ENCODE assay signal across 9 cellular contexts in the genomic region with DNA sequence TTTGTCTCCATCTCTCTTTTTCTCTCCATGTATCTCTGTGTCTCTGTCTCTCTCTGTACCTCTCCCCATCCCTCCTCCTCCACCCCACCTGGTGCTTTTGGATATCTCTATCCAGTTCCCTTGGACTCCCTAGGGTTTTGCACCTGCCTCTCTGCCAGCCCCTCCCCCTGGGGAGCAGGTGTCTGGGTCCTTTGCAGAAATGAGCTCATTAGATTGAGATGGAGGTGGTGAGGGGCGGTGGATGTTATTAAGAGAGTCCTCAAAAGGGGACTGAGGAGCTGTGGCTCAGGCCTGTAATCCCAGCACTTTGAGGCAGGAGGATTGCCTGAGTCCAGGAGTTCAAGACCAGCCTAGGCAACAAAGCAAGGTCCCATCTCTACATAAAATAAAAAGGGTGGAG. TPM values are rescaled to one million over a fixed set of nuclear protein-coding genes. Genes with fewer than 3 reads are reported as not detected.
DNase-seq lines count a peak whose midpoint lies in the region; ATAC-seq, FAIRE-seq and TF ChIP-seq lines count a peak whose summit lies in the region.
"Had no signal": no experiment of that assay in that cellular context is flagged by ENCODE, and none has a peak within 500 bp of the region (broad histone marks: within the 10 kb centered on the region; RNA-seq: fewer than 3 reads in every experiment).

No MANE protein-coding gene starts in this region.

- H3K18ac ChIP-seq in mesendoderm (ENCODE audit: low read length): no peak overlapping the region

- H2BK15ac ChIP-seq in mesendoderm (replicated peaks; ENCODE audit: low read depth): no peak overlapping the region

- POLR2A ChIA-PET in GM12878 (lab: Charles Lee): interaction anchor here (0.9 to 8.4 kb wide), 5 partner anchors 19 to 183 kb away, joined by 3 to 389 read pairs (median 13); partner anchors contain the start of genes IRGQ and SMG9

- peak overlapping the region; percentile 83 for H3K4me2 ChIP-seq in GM12878 (ENCODE audit: control insufficient read depth, insufficient read depth)
- no peak overlapping the region for H3K4me2 ChIP-seq in mesendoderm (ENCODE audit: low read length)

- SMC1A ChIA-PET in GM12878 (lab: Charles Lee; ENCODE audit: uncharacterized antibody, unreplicated experiment): interaction anchor here (0.8 to 8.3 kb wide), 12 partner anchors 8 to 254 kb away, joined by 3 to 325 read pairs (median 4); partner anchors contain the start of genes PLAUR and SMG9

- TF ChIP-seq POLR2A in GM12878 (IDR thresholded peaks at IDR 0.05; ENCODE audit: low read depth, low read length) (no peak), transverse colon (IDR thresholded peaks at IDR 0.05) (no peak), sigmoid colon (IDR thresholded peaks at IDR 0.05) (no peak)

- H3K23ac ChIP-seq in mesendoderm (ENCODE audit: low read length): no peak overlapping the region

- no peak overlapping the region for H4K5ac ChIP-seq in mesendoderm (ENCODE audit: low read length)

- H3K27ac Mint-ChIP-seq in activated naive CD4-positive, alpha-beta T cell treated with anti-CD3 and anti-CD28 coated beads, Interleukin-2, amount 10 ng/mL, durations not matched to agents 7 days and 5 days: peak overlapping the region; percentile 91

- intact Hi-C loops in GM12878 (cut with micrococcal nuclease; ENCODE audit: unreplicated experiment): loop anchor here (2.0 kb wide), 1 partner anchor 110 kb away; no protein-coding TSS in a partner anchor
- intact Hi-C loops in transverse colon (cut with DNase I; ENCODE audit: low total_unique reads): no loop called here
- intact Hi-C loops in sigmoid colon (cut with DNase I): no loop called here

- H3K9me3 ChIP-seq in GM12878 (replicated peaks; ENCODE audit: control insufficient read depth, insufficient read depth, low read length): no peaks in the 10 kb centered on the region
- no peaks in the 10 kb centered on the region for H3K9me3 ChIP-seq in transverse colon
- H3K9me3 ChIP-seq in sigmoid colon: no peaks in the 10 kb centered on the region

- CTCF ChIA-PET in activated naive CD4-positive, alpha-beta T cell treated with anti-CD3 and anti-CD28 coated beads, Interleukin-2, amount 10 ng/mL, durations not matched to agents 7 days and 5 days (lab: Charles Lee): interaction anchor here (2.0 to 11.0 kb wide), 4 partner anchors 13 to 110 kb away, joined by 7 to 162 read pairs (median 13); no protein-coding TSS in a partner anchor
- CTCF ChIA-PET in GM12878 (lab: Yijun Ruan, JAX): interaction anchor here (1.0 to 9.2 kb wide), 7 partner anchors 11 to 183 kb away, joined by 3 to 324 read pairs (median 8); partner anchors contain the start of genes IRGQ and SMG9

- H2AK5ac ChIP-seq in mesendoderm (ENCODE audit: low read length): no peak overlapping the region

- ATAC-seq in GM12878: no peak

- no peak for TF ChIP-seq RAD21 in GM12878 (IDR thresholded peaks at IDR 0.05; ENCODE audit: insufficient read depth, low read depth, low read length)

- no peak overlapping the region for H2BK120ac ChIP-seq in mesendoderm (ENCODE audit: low read depth, low read length)

- H2BK5ac ChIP-seq in mesendoderm (ENCODE audit: low read length): no peak overlapping the region

- FAIRE-seq in GM12878 (lab: Jason Lieb, UNC): no peak
- FAIRE-seq: bronchial epithelial cell had no signal

- H3K56ac ChIP-seq in mesendoderm (ENCODE audit: low read length): no peak overlapping the region

- no peak overlapping the region for H2AFZ ChIP-seq in GM12878 (ENCODE audit: control insufficient read depth, low read depth, low read length)

- DNase-seq in activated naive CD4-positive, alpha-beta T cell treated with anti-CD3 and anti-CD28 coated beads, Interleukin-2, amount 10 ng/mL, durations not matched to agents 7 days and 5 days: no peak
- DNase-seq in activated naive CD4-positive, alpha-beta T cell treated with Interleukin-2 at 50 U/mL for 16 hours: no peak
- DNase-seq in NCI-H510A (lab: John Stamatoyannopoulos, UW): peak; percentile 83
- no peak for DNase-seq in GM12878 (ENCODE audit: low read depth, low spot score)
- no peak for DNase-seq in transverse colon
- DNase-seq in sigmoid colon: no peak
- no peak for DNase-seq in NCI-H1930 (lab: John Stamatoyannopoulos, UW)
- no peak for DNase-seq in mesendoderm

- H3K27ac ChIP-seq in GM12878 (ENCODE audit: control insufficient read depth, insufficient read depth): peak overlapping the region; percentile 95
- peak overlapping the region; percentile 82 to 86 (median 84) for H3K27ac ChIP-seq in transverse colon
- peak overlapping the region in 1 of 4 donors; percentile 36 for H3K27ac ChIP-seq in sigmoid colon
- no peak overlapping the region for H3K27ac ChIP-seq in mesendoderm (ENCODE audit: low read depth, low read length)

- peaks cover 3 to 10% of the 10 kb centered on the region in 2 experiments for H3K36me3 ChIP-seq in GM12878 (ENCODE audit: control insufficient read depth in 2 of 2, insufficient read depth in 2 of 2, low read length in 1 of 2)
- no peaks in the 10 kb centered on the region for H3K36me3 ChIP-seq in transverse colon
- no peaks in the 10 kb centered on the region for H3K36me3 ChIP-seq in sigmoid colon
- H3K36me3 ChIP-seq in mesendoderm (ENCODE audit: control insufficient read depth, insufficient read depth, low read length): no peaks in the 10 kb centered on the region

- no peaks in the 10 kb centered on the region for H3K27me3 ChIP-seq in GM12878 (replicated peaks in 1 of 2; ENCODE audit: control insufficient read depth in 2 of 2, insufficient read depth in 2 of 2, low read length in 1 of 2)
- H3K27me3 ChIP-seq in transverse colon: no peaks in the 10 kb centered on the region
- peaks cover 8 to 61% (median 38%) of the 10 kb centered on the region in 3 donors for H3K27me3 ChIP-seq in sigmoid colon
- H3K27me3 ChIP-seq in mesendoderm (ENCODE audit: insufficient read depth, low read length, poor library complexity): peaks cover 7% of the 10 kb centered on the region

- H3K4me3 Mint-ChIP-seq in activated naive CD4-positive, alpha-beta T cell treated with anti-CD3 and anti-CD28 coated beads, Interleukin-2, amount 10 ng/mL, durations not matched to agents 7 days and 5 days: peak overlapping the region; percentile 80

- no peaks in the 10 kb centered on the region for H3K27me3 Mint-ChIP-seq in activated naive CD4-positive, alpha-beta T cell treated with anti-CD3 and anti-CD28 coated beads, Interleukin-2, amount 10 ng/mL, durations not matched to agents 7 days and 5 days

- no peak overlapping the region for H3K4ac ChIP-seq in mesendoderm (ENCODE audit: low read depth, low read length)

- H4K8ac ChIP-seq in mesendoderm (ENCODE audit: low read depth, low read length): no peak overlapping the region

- peaks cover 17% of the 10 kb centered on the region for H3K36me3 Mint-ChIP-seq in activated naive CD4-positive, alpha-beta T cell treated with anti-CD3 and anti-CD28 coated beads, Interleukin-2, amount 10 ng/mL, durations not matched to agents 7 days and 5 days

- in situ Hi-C loops in GM12878 (cut with MboI) (no loop called here), transverse colon (cut with MboI; ENCODE audit: low pct_ligation_motif_present in 1 of 4, low pct_unique_long_range_greater_than_20kb in 1 of 4, low sequenced_read_pairs in 3 of 4) (no loop called here)

- peaks cover 64% of the 10 kb centered on the region for H3K79me2 ChIP-seq in GM12878 (ENCODE audit: control insufficient read depth, insufficient read depth, low read length)
- no peaks in the 10 kb centered on the region for H3K79me2 ChIP-seq in mesendoderm (ENCODE audit: control insufficient read depth, insufficient read depth, low read length)

- TF ChIP-seq EP300 in GM12878 (IDR thresholded peaks at IDR 0.05; ENCODE audit: borderline replicate concordance in 1 of 2, control insufficient read depth in 1 of 2, low read depth in 2 of 2, low read length in 2 of 2) (no peak), transverse colon (IDR thresholded peaks at IDR 0.05; ENCODE audit: low read depth) (no peak), sigmoid colon (IDR thresholded peaks at IDR 0.05) (no peak)

- H3K4me1 Mint-ChIP-seq in activated naive CD4-positive, alpha-beta T cell treated with anti-CD3 and anti-CD28 coated beads, Interleukin-2, amount 10 ng/mL, durations not matched to agents 7 days and 5 days: peaks cover 77% of the 10 kb centered on the region

- H4K20me1 ChIP-seq in GM12878 (ENCODE audit: control insufficient read depth, insufficient read depth): no peaks in the 10 kb centered on the region

- H3K79me1 ChIP-seq in mesendoderm (ENCODE audit: low read length): no peaks in the 10 kb centered on the region

- TF ChIP-seq CTCF in GM12878 (IDR thresholded peaks at IDR 0.05 in 2 of 3, conservative IDR thresholded peaks at IDR 0.05 in 1 of 3; ENCODE audit: control insufficient read depth in 2 of 3, extremely low read depth in 1 of 3, insufficient read depth in 1 of 3, low read depth in 3 of 3, low read length in 3 of 3) (no peak), transverse colon (IDR thresholded peaks at IDR 0.05) (no peak), sigmoid colon (IDR thresholded peaks at IDR 0.05) (no peak)

- H3K4me1 ChIP-seq in GM12878 (ENCODE audit: control insufficient read depth, insufficient read depth, low read length): peaks cover 57% of the 10 kb centered on the region
- peaks cover 35 to 79% (median 54%) of the 10 kb centered on the region in 4 donors for H3K4me1 ChIP-seq in transverse colon
- H3K4me1 ChIP-seq in sigmoid colon: peaks cover 0 to 16% (median 13%) of the 10 kb centered on the region in 4 donors
- H3K4me1 ChIP-seq in mesendoderm (ENCODE audit: control insufficient read depth, low read depth, low read length): no peaks in the 10 kb centered on the region

- no peaks in the 10 kb centered on the region for H3K9me3 Mint-ChIP-seq in activated naive CD4-positive, alpha-beta T cell treated with anti-CD3 and anti-CD28 coated beads, Interleukin-2, amount 10 ng/mL, durations not matched to agents 7 days and 5 days

- H3K4me3 ChIP-seq in GM12878 (peak overlapping the region; percentile 100), transverse colon (no peak overlapping the region), sigmoid colon (no peak overlapping the region), mesendoderm (ENCODE audit: low read length) (no peak overlapping the region)

- RAD21 ChIA-PET in GM12878 (lab: Charles Lee; ENCODE audit: unreplicated experiment): interaction anchor here (1.8 to 7.4 kb wide), 7 partner anchors 13 to 110 kb away, joined by 5 to 148 read pairs (median 86); partner anchors contain the start of genes PLAUR and SMG9

- H3K9ac ChIP-seq in GM12878 (ENCODE audit: control insufficient read depth, insufficient read depth, low read length) (peak overlapping the region; percentile 88), mesendoderm (ENCODE audit: low read length) (no peak overlapping the region)

- BruUV-seq in GM12878 (replicated peaks; lab: Mats Ljungman, UMichigan): no TSS peak

- WGBS in GM12878 (ENCODE audit: insufficient coverage, insufficient replicate concordance, low lambda C conversion rate, missing lambda C conversion rate): 0% methylated on average over 1 of the region's 1 CpG
- 24% methylated on average over 1 of the region's 1 CpG; no CpG with 5 or more reads in 1 of the 2 donors for WGBS in transverse colon (ENCODE audit: low coverage in 1 of 2), 2 donors
- WGBS in sigmoid colon, 2 donors: 16 to 51% methylated on average over 1 of the region's 1 CpG
- WGBS in mesendoderm (ENCODE audit: extremely low coverage, insufficient coverage, low lambda C conversion rate): no CpG with 5 or more reads among the region's 1 CpG

RNA-seq across cellular contexts. Expression of gene KCNN4, which starts 2.1 kb away (rescaled TPM):
- 118 TPM in 2 replicates for total RNA-seq in GM12878 (2013; cell fraction: nucleolus; rRNA removed)
- 87.6 and 97.0 TPM in 2 replicates for total RNA-seq in GM12878 (2014; rRNA removed)
- 52.9 and 53.6 TPM in 2 replicates for total RNA-seq in GM12878 (2014; rRNA removed; fragmentation: Illumina TruSeq; extraction: Trizol)
- total RNA-seq in GM12878 (2021): 92.0 and 92.4 TPM in 2 replicates
- 29.1 TPM for polyA plus RNA-seq in GM12878 (2011; ENCODE audit: low read depth)
- polyA plus RNA-seq in GM12878 (2011; rRNA removed): 39.5 and 70.5 TPM in 2 replicates
- 99.1 and 145 TPM in 2 replicates for polyA plus RNA-seq in GM12878 (2011; cell fraction: cytosol; rRNA removed)
- 312 and 313 TPM in 2 replicates for polyA plus RNA-seq in GM12878 (2011; cell fraction: nucleus; rRNA removed)
- polyA plus RNA-seq in GM12878 (2012): 45.7 and 52.2 TPM in 2 replicates
- polyA plus RNA-seq in GM12878 (2014; fragmentation: Illumina TruSeq; extraction: Trizol): 15.6 and 62.7 TPM in 2 replicates
- polyA plus RNA-seq in GM12878 (2014; fragmentation: Nextera tagmentation; extraction: Ambion mirVana): 1 to 10 TPM; 1.4 to 6.3 TPM
- 112 and 132 TPM in 2 replicates for polyA plus RNA-seq in GM12878 (2014; rRNA removed)
- polyA plus RNA-seq in GM12878 (2016; fragmentation: Nextera tagmentation; extraction: Ambion mirVana): 10 to 100 TPM; 85.3 to 93.9 TPM
- 81.3 and 123 TPM in 2 replicates for polyA minus RNA-seq in GM12878 (2011; rRNA and poly(A)+ RNA removed)
- 41.2 and 45.3 TPM in 2 replicates for polyA minus RNA-seq in GM12878 (2011; cell fraction: cytosol; rRNA and poly(A)+ RNA removed)
- polyA minus RNA-seq in GM12878 (2011; cell fraction: nucleus; rRNA and poly(A)+ RNA removed): 43.9 and 68.7 TPM in 2 replicates
- 10 to 100 TPM in 3 of 4 donors, not detected in 1; 26.5 to 72.2 (median 37.4) TPM for total RNA-seq in transverse colon
- total RNA-seq in sigmoid colon: 1 to 10 TPM in 3 of 4 donors, under 1 TPM in 1; 0.71 to 3.3 (median 1.9) TPM
- polyA plus RNA-seq in sigmoid colon: 10 to 100 TPM in 1 of 3 donors, 1 to 10 TPM in 2; 3.7 to 48.7 (median 6.0) TPM
- not detected for polyA plus RNA-seq in mesendoderm (2013, experiment 1 of 2)
- 0.04 TPM for polyA plus RNA-seq in mesendoderm (2013, experiment 2 of 2)

RNA-seq across cellular contexts. Expression of gene LYPD5, which starts 23.6 kb away (rescaled TPM):
- 0.25 TPM in 1 of 2 replicates, not detected in the other for total RNA-seq in GM12878 (2013; cell fraction: nucleolus; rRNA removed)
- 0.76 and 1.4 TPM in 2 replicates for total RNA-seq in GM12878 (2014; rRNA removed)
- total RNA-seq in GM12878 (2014; rRNA removed; fragmentation: Illumina TruSeq; extraction: Trizol): 0.37 and 0.40 TPM in 2 replicates
- 0.69 and 1.5 TPM in 2 replicates for total RNA-seq in GM12878 (2021)
- not detected for polyA plus RNA-seq in GM12878 (2011; ENCODE audit: low read depth)
- 0.04 and 0.09 TPM in 2 replicates for polyA plus RNA-seq in GM12878 (2011; rRNA removed)
- polyA plus RNA-seq in GM12878 (2011; cell fraction: cytosol; rRNA removed): 0.10 and 0.16 TPM in 2 replicates
- 0.37 TPM in 1 of 2 replicates, not detected in the other for polyA plus RNA-seq in GM12878 (2011; cell fraction: nucleus; rRNA removed)
- 0.23 and 0.51 TPM in 2 replicates for polyA plus RNA-seq in GM12878 (2012)
- polyA plus RNA-seq in GM12878 (2014; fragmentation: Illumina TruSeq; extraction: Trizol): 0.56 and 0.62 TPM in 2 replicates
- under 1 TPM in 1 of 2 experiments, not detected in 1; 0.24 TPM for polyA plus RNA-seq in GM12878 (2014; fragmentation: Nextera tagmentation; extraction: Ambion mirVana)
- 2.0 and 2.2 TPM in 2 replicates for polyA plus RNA-seq in GM12878 (2014; rRNA removed)
- polyA plus RNA-seq in GM12878 (2016; fragmentation: Nextera tagmentation; extraction: Ambion mirVana): 1 to 10 TPM; 1.1 to 1.5 TPM
- not detected in 2 replicates for polyA minus RNA-seq in GM12878 (2011; rRNA and poly(A)+ RNA removed)
- polyA minus RNA-seq in GM12878 (2011; cell fraction: cytosol; rRNA and poly(A)+ RNA removed): not detected in 2 replicates
- 0.36 TPM in 1 of 2 replicates, not detected in the other for polyA minus RNA-seq in GM12878 (2011; cell fraction: nucleus; rRNA and poly(A)+ RNA removed)
- 1 to 10 TPM in 3 of 4 donors, not detected in 1; 2.1 to 5.2 (median 2.6) TPM for total RNA-seq in transverse colon
- 1 to 10 TPM in 3 of 4 donors, under 1 TPM in 1; 0.83 to 6.8 (median 1.5) TPM for total RNA-seq in sigmoid colon
- polyA plus RNA-seq in sigmoid colon: 10 to 100 TPM in 1 of 3 donors, 1 to 10 TPM in 1, under 1 TPM in 1; 0.60 to 10.6 (median 2.1) TPM
- 0.24 TPM for polyA plus RNA-seq in mesendoderm (2013, experiment 1 of 2)
- 0.15 TPM for polyA plus RNA-seq in mesendoderm (2013, experiment 2 of 2)

RNA-seq across cellular contexts. Expression of gene SMG9, which starts 23.9 kb away (rescaled TPM):
- total RNA-seq in GM12878 (2013; cell fraction: nucleolus; rRNA removed): 148 and 165 TPM in 2 replicates
- total RNA-seq in GM12878 (2014; rRNA removed) (23.5 and 28.1 TPM in 2 replicates), GM12878 (2014; rRNA removed; fragmentation: Illumina TruSeq; extraction: Trizol) (16.3 and 20.3 TPM in 2 replicates), GM12878 (2021) (45.4 and 52.2 TPM in 2 replicates), transverse colon (10 to 100 TPM in 3 of 4 donors, 1 to 10 TPM in 1; 4.1 to 68.7 (median 13.8) TPM), sigmoid colon (10 to 100 TPM in 3 of 4 donors, 1 to 10 TPM in 1; 5.6 to 25.2 (median 13.8) TPM)
- polyA plus RNA-seq in GM12878 (2011; ENCODE audit: low read depth): 8.1 TPM
- polyA plus RNA-seq in GM12878 (2011; rRNA removed) (20.6 and 48.9 TPM in 2 replicates), GM12878 (2014; fragmentation: Illumina TruSeq; extraction: Trizol) (21.9 and 26.4 TPM in 2 replicates), GM12878 (2014; fragmentation: Nextera tagmentation; extraction: Ambion mirVana) (1 to 10 TPM in 1 of 2 experiments, under 1 TPM in 1; 0.69 to 4.0 TPM), GM12878 (2014; rRNA removed) (34.4 and 34.6 TPM in 2 replicates), GM12878 (2016; fragmentation: Nextera tagmentation; extraction: Ambion mirVana) (10 to 100 TPM; 28.2 to 30.4 TPM), sigmoid colon (10 to 100 TPM in 1 of 3 donors, 1 to 10 TPM in 2; 6.2 to 36.5 (median 8.4) TPM)
- polyA plus RNA-seq in GM12878 (2011; cell fraction: cytosol; rRNA removed): 47.7 and 58.0 TPM in 2 replicates
- 125 and 147 TPM in 2 replicates for polyA plus RNA-seq in GM12878 (2011; cell fraction: nucleus; rRNA removed)
- 20.1 and 31.2 TPM in 2 replicates for polyA plus RNA-seq in GM12878 (2012)
- 22.4 and 25.9 TPM in 2 replicates for polyA minus RNA-seq in GM12878 (2011; rRNA and poly(A)+ RNA removed)
- 12.4 and 17.5 TPM in 2 replicates for polyA minus RNA-seq in GM12878 (2011; cell fraction: cytosol; rRNA and poly(A)+ RNA removed)
- 21.2 and 29.7 TPM in 2 replicates for polyA minus RNA-seq in GM12878 (2011; cell fraction: nucleus; rRNA and poly(A)+ RNA removed)
- 12.2 TPM for polyA plus RNA-seq in mesendoderm (2013, experiment 1 of 2)
- 11.9 TPM for polyA plus RNA-seq in mesendoderm (2013, experiment 2 of 2)

RNA-seq across cellular contexts. Expression of gene ZNF283, which starts 48.5 kb away (rescaled TPM):
- total RNA-seq in GM12878 (2013; cell fraction: nucleolus; rRNA removed): 40.7 and 62.8 TPM in 2 replicates
- total RNA-seq in GM12878 (2014; rRNA removed) (4.3 and 4.9 TPM in 2 replicates), GM12878 (2014; rRNA removed; fragmentation: Illumina TruSeq; extraction: Trizol) (7.8 and 7.9 TPM in 2 replicates), GM12878 (2021) (5.1 and 5.4 TPM in 2 replicates), transverse colon (100 to 1,000 TPM in 1 of 4 donors, 10 to 100 TPM in 3; 10.9 to 168 (median 17.8) TPM), sigmoid colon (10 to 100 TPM; 10.7 to 14.9 (median 12.4) TPM)
- polyA plus RNA-seq in GM12878 (2011; ENCODE audit: low read depth): 2.7 TPM
- polyA plus RNA-seq in GM12878 (2011; rRNA removed) (5.6 and 11.4 TPM in 2 replicates), GM12878 (2014; fragmentation: Illumina TruSeq; extraction: Trizol) (3.0 and 6.7 TPM in 2 replicates), GM12878 (2014; fragmentation: Nextera tagmentation; extraction: Ambion mirVana) (1 to 10 TPM; 2.2 to 2.4 TPM), GM12878 (2014; rRNA removed) (3.1 and 3.8 TPM in 2 replicates), GM12878 (2016; fragmentation: Nextera tagmentation; extraction: Ambion mirVana) (1 to 10 TPM; 3.0 to 3.6 TPM), sigmoid colon (1 to 10 TPM; 1.2 to 3.2 (median 2.1) TPM)
- polyA plus RNA-seq in GM12878 (2011; cell fraction: cytosol; rRNA removed): 1.5 and 2.6 TPM in 2 replicates
- 4.8 and 5.6 TPM in 2 replicates for polyA plus RNA-seq in GM12878 (2011; cell fraction: nucleus; rRNA removed)
- 3.9 and 4.4 TPM in 2 replicates for polyA plus RNA-seq in GM12878 (2012)
- polyA minus RNA-seq in GM12878 (2011; rRNA and poly(A)+ RNA removed): 4.8 and 5.4 TPM in 2 replicates
- polyA minus RNA-seq in GM12878 (2011; cell fraction: cytosol; rRNA and poly(A)+ RNA removed): 2.0 and 5.5 TPM in 2 replicates
- polyA minus RNA-seq in GM12878 (2011; cell fraction: nucleus; rRNA and poly(A)+ RNA removed): 5.4 and 6.1 TPM in 2 replicates
- 3.2 TPM for polyA plus RNA-seq in mesendoderm (2013, experiment 1 of 2)
- polyA plus RNA-seq in mesendoderm (2013, experiment 2 of 2): 3.0 TPM
